ENCODE assay signal across 8 cellular contexts in the genomic region with DNA sequence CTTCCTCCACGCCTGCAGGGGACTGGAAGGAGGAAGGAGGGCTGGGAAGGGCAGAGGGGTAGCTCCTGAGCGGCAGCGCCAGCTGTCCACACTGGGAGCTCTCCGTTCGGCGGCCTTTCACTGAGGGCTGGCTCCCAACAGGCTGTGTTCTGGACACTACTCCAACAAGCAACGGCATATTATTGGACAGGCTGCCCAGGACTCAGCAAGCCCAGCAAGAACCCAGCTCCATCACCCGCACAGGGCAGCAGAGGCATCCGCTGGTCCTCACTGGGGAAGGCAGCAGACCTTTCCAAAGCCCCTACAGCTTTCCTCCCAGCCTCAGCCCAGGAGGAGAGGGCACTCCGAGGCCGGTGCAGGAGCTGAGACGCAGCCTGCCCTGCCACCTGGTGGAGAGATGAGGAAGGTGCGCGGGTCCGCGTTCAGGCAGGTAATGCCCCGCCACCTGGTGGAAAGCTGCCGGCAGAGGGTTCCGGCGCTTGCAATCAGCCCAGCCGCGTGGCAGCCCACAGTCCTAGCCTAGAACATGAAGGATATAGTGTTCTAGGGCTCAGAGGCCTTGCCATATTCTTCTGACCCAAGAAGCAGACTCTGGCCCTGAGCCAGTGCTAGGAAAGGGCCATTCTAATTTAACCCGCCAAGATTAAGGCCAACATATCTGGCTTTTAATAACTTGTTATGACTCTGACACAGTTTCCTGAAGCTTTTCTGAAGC.
A peak's percentile ranks its signal among the peaks of the same experiment; 100 is the strongest.
DNase-seq lines count a peak whose midpoint lies in the region; ATAC-seq and TF ChIP-seq lines count a peak whose summit lies in the region.

No MANE protein-coding gene starts in this region.

- TF ChIP-seq CTCF in WI38 (IDR thresholded peaks at IDR 0.05; ENCODE audit: low read depth, low read length): peak; percentile 95
- peak; percentile 98 to 100 (median 100) for TF ChIP-seq CTCF in breast epithelium (IDR thresholded peaks at IDR 0.05)

- peak; percentile 77 for ATAC-seq in GM18868 (IDR thresholded peaks at IDR 0.05; ENCODE audit: unreplicated experiment)
- ATAC-seq in HG03097 (IDR thresholded peaks at IDR 0.05; ENCODE audit: low FRiP score, unreplicated experiment): peak; percentile 88

- peaks cover 0 to 5% of the 10 kb centered on the region in 2 donors for H3K4me1 ChIP-seq in breast epithelium

- peak; percentile 85 for DNase-seq in AG08395 (ENCODE audit: low spot score)
- peak; percentile 60 for DNase-seq in NCI-H2171 (lab: John Stamatoyannopoulos, UW)
- peak; percentile 89 to 91 for DNase-seq in breast epithelium (ENCODE audit: low spot score in 2 of 2)
- peak; percentile 96 for DNase-seq in islet precursor cell
- DNase-seq in stimulated activated CD4-positive, alpha-beta T cell treated with anti-CD3 and anti-CD28 coated beads, Interleukin-15, amount 100 ng/mL, for 24 hours: peak; percentile 93

- H3K4me3 ChIP-seq in WI38 (ENCODE audit: low read depth, low read length) (no peak overlapping the region), breast epithelium (no peak overlapping the region)

- intact Hi-C loops in breast epithelium (cut with DNase I; ENCODE audit: low total_unique reads): loop anchor here (10.0 kb wide), 1 partner anchor 174 kb away; the partner anchor contains the start of gene PSD2

- TF ChIP-seq POLR2A in breast epithelium (IDR thresholded peaks at IDR 0.05): no peak

- peak overlapping the region in 1 of 2 donors; percentile 11 for H3K27ac ChIP-seq in breast epithelium

- H3K27me3 ChIP-seq in breast epithelium: no peaks in the 10 kb centered on the region

- H3K9me3 ChIP-seq in breast epithelium: no peaks in the 10 kb centered on the region

- no peaks in the 10 kb centered on the region for H3K36me3 ChIP-seq in breast epithelium
